Comparison of ENCODE assay signal across 1 cellular context in the genomic region with DNA sequence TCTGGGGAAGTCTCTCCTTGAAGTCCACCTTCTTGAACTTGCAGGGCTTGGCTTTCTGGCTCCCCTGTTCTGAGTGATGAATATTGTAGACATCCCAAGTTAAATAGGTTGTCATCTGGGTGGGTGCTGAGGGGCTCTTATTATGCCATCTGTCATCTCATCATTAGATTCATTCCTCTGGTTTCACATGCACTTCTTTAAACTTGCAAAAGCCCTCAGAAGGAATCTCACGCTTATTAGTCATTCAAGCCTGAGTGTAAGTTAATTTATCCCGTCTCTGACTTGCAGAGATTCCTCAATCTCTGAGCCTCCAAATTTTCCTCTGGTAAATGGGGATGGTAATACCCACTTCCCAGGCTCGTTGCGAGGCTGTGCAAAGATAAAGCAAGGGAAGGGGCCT.
TF ChIP-seq lines count a peak whose summit lies in the region.

No MANE protein-coding gene starts in this region.

TF ChIP-seq in IMR-90, 13 proteins besides CTCF, POLR2A, EP300 and RAD21:
- no peak for TF ChIP-seq MAFK (IDR thresholded peaks at IDR 0.05; ENCODE audit: low read depth, low read length)
- TF ChIP-seq USF2 (IDR thresholded peaks at IDR 0.05; ENCODE audit: low read depth, low read length) = no peak
- no peak for TF ChIP-seq BHLHE40 (IDR thresholded peaks at IDR 0.05; ENCODE audit: low read depth, low read length)
- TF ChIP-seq RCOR1 (IDR thresholded peaks at IDR 0.05; ENCODE audit: insufficient replicate concordance, low read length) = no peak
- TF ChIP-seq CEBPB (IDR thresholded peaks at IDR 0.05; ENCODE audit: low read depth, low read length) = no peak
- no peak for TF ChIP-seq MAZ (IDR thresholded peaks at IDR 0.05; ENCODE audit: borderline replicate concordance, low read depth, low read length)
- no peak for TF ChIP-seq ELK1 (IDR thresholded peaks at IDR 0.05; ENCODE audit: borderline replicate concordance, low read depth, low read length)
- no peak for TF ChIP-seq MXI1 (IDR thresholded peaks at IDR 0.05; ENCODE audit: borderline replicate concordance, low read depth, low read length)
- no peak for TF ChIP-seq CHD1 (IDR thresholded peaks at IDR 0.05; ENCODE audit: low read depth, low read length)
- no peak for TF ChIP-seq FOS (IDR thresholded peaks at IDR 0.05; ENCODE audit: low read depth, low read length)
- TF ChIP-seq NFE2L2 (IDR thresholded peaks at IDR 0.05; ENCODE audit: low read depth, low read length) = no peak
